In the genomic region with DNA sequence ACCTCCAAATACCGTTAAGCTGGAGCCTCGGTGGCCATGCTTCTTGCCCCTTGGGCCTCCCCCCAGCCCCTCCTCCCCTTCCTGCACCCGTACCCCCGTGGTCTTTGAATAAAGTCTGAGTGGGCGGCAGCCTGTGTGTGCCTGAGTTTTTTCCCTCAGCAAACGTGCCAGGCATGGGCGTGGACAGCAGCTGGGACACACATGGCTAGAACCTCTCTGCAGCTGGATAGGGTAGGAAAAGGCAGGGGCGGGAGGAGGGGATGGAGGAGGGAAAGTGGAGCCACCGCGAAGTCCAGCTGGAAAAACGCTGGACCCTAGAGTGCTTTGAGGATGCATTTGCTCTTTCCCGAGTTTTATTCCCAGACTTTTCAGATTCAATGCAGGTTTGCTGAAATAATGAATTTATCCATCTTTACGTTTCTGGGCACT, we compare ENCODE assay signal across 1 cellular context.
A peak's percentile ranks its signal among the peaks of the same experiment; 100 is the strongest.
TF ChIP-seq lines count a peak whose summit lies in the region.

No MANE protein-coding gene starts in this region.

TF ChIP-seq in IMR-90, 13 proteins besides CTCF, POLR2A, EP300 and RAD21:
- TF ChIP-seq BHLHE40 (IDR thresholded peaks at IDR 0.05; ENCODE audit: low read depth, low read length) = no peak
- TF ChIP-seq MXI1 (IDR thresholded peaks at IDR 0.05; ENCODE audit: borderline replicate concordance, low read depth, low read length) = peak; percentile 40; the same call in 1 of the 2 replicates
